20 cellular contexts compared by ENCODE assay signal in the genomic region with DNA sequence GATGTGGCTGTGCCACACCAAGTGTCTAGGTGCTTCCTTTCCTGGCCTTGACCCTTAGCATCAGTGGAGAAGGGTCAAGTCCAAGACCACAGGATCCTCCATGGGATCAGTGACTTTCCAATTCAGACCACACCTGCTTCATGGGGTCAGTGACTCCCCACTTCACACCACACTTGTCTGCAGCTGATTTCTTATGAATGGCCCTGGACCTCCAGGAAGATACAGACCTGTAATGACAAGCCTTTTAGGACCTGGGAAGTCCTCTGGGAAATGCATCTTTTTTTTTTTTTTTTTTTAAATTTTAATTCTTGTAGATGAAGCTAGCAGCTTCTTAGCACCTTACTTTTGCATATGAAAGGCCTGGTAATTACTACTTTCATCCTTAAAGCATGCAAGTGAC.
DNase-seq lines count a peak whose midpoint lies in the region; ATAC-seq, FAIRE-seq and TF ChIP-seq lines count a peak whose summit lies in the region.
"Had no signal": no experiment of that assay in that cellular context is flagged by ENCODE, and none has a peak within 500 bp of the region (broad histone marks: within the 10 kb centered on the region; RNA-seq: fewer than 3 reads in every experiment).

No MANE protein-coding gene starts in this region.

- FAIRE-seq in A549 (lab: Jason Lieb, UNC), result no peak
- FAIRE-seq: GM12878, GM18507, H54, HepG2 had no signal

- H3K9ac ChIP-seq in NT2/D1 (ENCODE audit: insufficient read length, low read depth), result no peak overlapping the region
- H3K9ac ChIP-seq: BLaER1 treated with 17β-estradiol and CSF1 and Interleukin-3, amounts not matched to agents 10 nM and 100 nM; GM23248 had no signal

- CTCF ChIA-PET in A549 (lab: Yijun Ruan, JAX), result no interaction called here

- no peak for TF ChIP-seq RAD21 in A549 (conservative IDR thresholded peaks at IDR 0.05 in 1 of 2, IDR thresholded peaks at IDR 0.05 in 1 of 2)

- H3K36me3 ChIP-seq in NT2/D1 (ENCODE audit: insufficient read depth, insufficient read length, low read length), result no peaks in the 10 kb centered on the region
- H3K36me3 ChIP-seq: BLaER1 treated with 17β-estradiol and CSF1 and Interleukin-3, amounts not matched to agents 10 nM and 100 nM had no signal

- no peak for TF ChIP-seq EP300 in A549 (IDR thresholded peaks at IDR 0.05)

- intact Hi-C loops in sciatic nerve (cut with DNase I), result no loop called here

- H3K9me3 ChIP-seq in A549, result peaks cover 5% of the 10 kb centered on the region; the same call in 2 of the 3 replicates
- peaks cover 10% of the 10 kb centered on the region; the same call in 1 of the 2 replicates for H3K9me3 ChIP-seq in NT2/D1 (ENCODE audit: insufficient read depth, low read length)

- H3K27me3 ChIP-seq in NT2/D1 (ENCODE audit: insufficient read depth, insufficient read length), result peaks cover 18% of the 10 kb centered on the region
- H3K27me3 ChIP-seq: BLaER1 treated with 17β-estradiol and CSF1 and Interleukin-3, amounts not matched to agents 10 nM and 100 nM had no signal

- H3K4me1 ChIP-seq in A549 (peaks cover 6% of the 10 kb centered on the region), NT2/D1 (ENCODE audit: insufficient read depth, insufficient read length) (no peaks in the 10 kb centered on the region)

- peak overlapping the region; percentile 27 for H3K4me2 ChIP-seq in A549

- in situ Hi-C loops in GM13976 (cut with MboI; ENCODE audit: low sequenced_read_pairs, unreplicated experiment), result no loop called here

- ATAC-seq in A549 (no peak), sciatic nerve (peak; percentile 73)
- ATAC-seq: GM12878, HepG2 had no signal

- H3K4me3 ChIP-seq in A549 (no peak overlapping the region), NT2/D1 (ENCODE audit: insufficient read length, low read depth) (no peak overlapping the region)
- H3K4me3 ChIP-seq: BLaER1 treated with 17β-estradiol and CSF1 and Interleukin-3, amounts not matched to agents 10 nM and 100 nM; GM12878; GM23248 had no signal

- H3K27ac ChIP-seq in A549, result no peak overlapping the region
- H3K27ac ChIP-seq: BLaER1 treated with 17β-estradiol and CSF1 and Interleukin-3, amounts not matched to agents 10 nM and 100 nM; GM23248 had no signal

- TF ChIP-seq POLR2A in A549 (IDR thresholded peaks at IDR 0.05; ENCODE audit: low read length), result no peak

- DNase-seq in A549 (ENCODE audit: low read depth in 1 of 2, low spot score in 1 of 2) (no peak), NT2/D1 (ENCODE audit: low read depth, low spot score) (peak; percentile 33), iPS-NIHi7 (ENCODE audit: extremely low spot score) (peak; percentile 26), sciatic nerve (ENCODE audit: low spot score) (no peak), NCI-H128 (lab: John Stamatoyannopoulos, UW; ENCODE audit: unreplicated experiment) (no peak), GM13976 (ENCODE audit: low spot score) (no peak), NCI-H1436 treated with DMSO at 0.1 percent for 48 hours (lab: John Stamatoyannopoulos, UW) (no peak)
- DNase-seq: 8988T; CD4-positive, CD25-positive, alpha-beta regulatory T cell; CD8-positive, alpha-beta memory T cell; DMS 273 treated with DMSO at 0.1 percent for 48 hours; DMS53; DND-41; EL; GM23248 had no signal

- TF ChIP-seq CTCF in A549 (IDR thresholded peaks at IDR 0.05) (no peak), GM13976 (IDR thresholded peaks at IDR 0.05; ENCODE audit: borderline replicate concordance, control extremely low read depth, extremely low read depth, insufficient read depth, missing control alignments) (no peak)

- POLR2A ChIA-PET in A549 (lab: Yijun Ruan, JAX), result no interaction called here

TF ChIP-seq in A549, 52 proteins besides CTCF, POLR2A, EP300 and RAD21:
- no peak for TF ChIP-seq MAZ (IDR thresholded peaks at IDR 0.05; ENCODE audit: borderline replicate concordance, low read depth, low read length)
- no peak for TF ChIP-seq RARB (CRISPR knock-in tag; IDR thresholded peaks at IDR 0.05)
- no peak for TF ChIP-seq HOXB13 (CRISPR knock-in tag; IDR thresholded peaks at IDR 0.05; ENCODE audit: low read depth)
- no peak for TF ChIP-seq FOSB (CRISPR knock-in tag; IDR thresholded peaks at IDR 0.05)
- TF ChIP-seq RCOR1 (IDR thresholded peaks at IDR 0.05; ENCODE audit: low read depth, low read length), result no peak
- no peak for TF ChIP-seq CBX2 (IDR thresholded peaks at IDR 0.05; ENCODE audit: borderline replicate concordance, low read depth)
- TF ChIP-seq, protein P1, sequence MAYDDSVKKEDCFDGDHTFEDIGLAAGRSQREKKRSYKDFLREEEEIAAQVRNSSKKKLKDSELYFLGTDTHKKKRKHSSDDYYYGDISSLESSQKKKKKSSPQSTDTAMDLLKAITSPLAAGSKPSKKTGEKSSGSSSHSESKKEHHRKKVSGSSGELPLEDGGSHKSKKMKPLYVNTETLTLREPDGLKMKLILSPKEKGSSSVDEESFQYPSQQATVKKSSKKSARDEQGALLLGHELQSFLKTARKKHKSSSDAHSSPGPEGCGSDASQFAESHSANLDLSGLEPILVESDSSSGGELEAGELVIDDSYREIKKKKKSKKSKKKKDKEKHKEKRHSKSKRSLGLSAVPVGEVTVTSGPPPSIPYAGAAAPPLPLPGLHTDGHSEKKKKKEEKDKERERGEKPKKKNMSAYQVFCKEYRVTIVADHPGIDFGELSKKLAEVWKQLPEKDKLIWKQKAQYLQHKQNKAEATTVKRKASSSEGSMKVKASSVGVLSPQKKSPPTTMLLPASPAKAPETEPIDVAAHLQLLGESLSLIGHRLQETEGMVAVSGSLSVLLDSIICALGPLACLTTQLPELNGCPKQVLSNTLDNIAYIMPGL (CRISPR knock-in tag; IDR thresholded peaks at IDR 0.05; ENCODE audit: borderline replicate concordance), result no peak
- TF ChIP-seq, protein P2, sequence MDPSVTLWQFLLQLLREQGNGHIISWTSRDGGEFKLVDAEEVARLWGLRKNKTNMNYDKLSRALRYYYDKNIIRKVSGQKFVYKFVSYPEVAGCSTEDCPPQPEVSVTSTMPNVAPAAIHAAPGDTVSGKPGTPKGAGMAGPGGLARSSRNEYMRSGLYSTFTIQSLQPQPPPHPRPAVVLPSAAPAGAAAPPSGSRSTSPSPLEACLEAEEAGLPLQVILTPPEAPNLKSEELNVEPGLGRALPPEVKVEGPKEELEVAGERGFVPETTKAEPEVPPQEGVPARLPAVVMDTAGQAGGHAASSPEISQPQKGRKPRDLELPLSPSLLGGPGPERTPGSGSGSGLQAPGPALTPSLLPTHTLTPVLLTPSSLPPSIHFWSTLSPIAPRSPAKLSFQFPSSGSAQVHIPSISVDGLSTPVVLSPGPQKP (IDR thresholded peaks at IDR 0.05; ENCODE audit: low read depth, low read length), result no peak
- TF ChIP-seq ZC3H11A (IDR thresholded peaks at IDR 0.05), result no peak
- TF ChIP-seq ZFP36 (IDR thresholded peaks at IDR 0.05; ENCODE audit: borderline replicate concordance, partially characterized antibody), result no peak
- TF ChIP-seq, protein P3, sequence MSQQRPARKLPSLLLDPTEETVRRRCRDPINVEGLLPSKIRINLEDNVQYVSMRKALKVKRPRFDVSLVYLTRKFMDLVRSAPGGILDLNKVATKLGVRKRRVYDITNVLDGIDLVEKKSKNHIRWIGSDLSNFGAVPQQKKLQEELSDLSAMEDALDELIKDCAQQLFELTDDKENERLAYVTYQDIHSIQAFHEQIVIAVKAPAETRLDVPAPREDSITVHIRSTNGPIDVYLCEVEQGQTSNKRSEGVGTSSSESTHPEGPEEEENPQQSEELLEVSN (IDR thresholded peaks at IDR 0.05; ENCODE audit: borderline replicate concordance, low read depth), result no peak
TF ChIP-seq in A549: peak in this region for 0.

Comparison
In these comparisons a context has a peak if more than half of its experiments do, and no peak if none do; other contexts are left out.
1. DNase-seq: peak in NT2/D1 (single experiment) and iPS-NIHi7 (single experiment); none in A549 (0 of 2), sciatic nerve (single experiment), NCI-H128 (single experiment), GM13976 (single experiment) and NCI-H1436 treated with DMSO at 0.1 percent for 48 hours (single experiment).